In the genomic region with DNA sequence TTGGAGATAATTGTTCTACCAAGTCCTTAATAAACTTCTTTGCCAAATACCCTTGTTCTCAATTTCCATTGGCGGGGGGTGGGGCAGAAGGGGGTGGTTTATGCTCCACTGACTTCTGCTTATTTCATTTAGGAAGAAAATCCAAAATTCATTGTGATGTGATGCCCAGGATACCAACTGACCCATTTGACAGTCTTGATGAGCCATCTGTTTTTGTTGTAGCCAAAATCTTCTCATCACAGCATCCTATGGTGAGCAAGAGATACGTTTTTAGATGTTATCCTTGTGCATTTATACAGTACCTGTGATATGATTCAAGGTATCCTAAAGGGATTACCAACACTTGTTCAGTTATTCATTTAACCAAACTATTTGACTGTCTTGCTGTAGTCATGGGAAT, we compare ENCODE assay signal across 8 cellular contexts.
"Had no signal": no experiment of that assay in that cellular context is flagged by ENCODE, and none has a peak within 500 bp of the region (broad histone marks: within the 10 kb centered on the region; RNA-seq: fewer than 3 reads in every experiment).

No MANE protein-coding gene starts in this region.

- H3K9ac ChIP-seq: GM23248 had no signal

- H3K4me3 ChIP-seq: GM23248, GM23338, HAP-1 had no signal

- H3K9me3 ChIP-seq: HAP-1 had no signal

- H3K36me3 ChIP-seq: HAP-1 had no signal

- DNase-seq: GM23248, GOT3, H7, H9, HCEC 1CT, HFFc6 had no signal

- H2AFZ ChIP-seq: GM23248, GM23338 had no signal

- H3K4me1 ChIP-seq: HAP-1 had no signal

- H3K4me2 ChIP-seq: GM23338 had no signal

- H3K27ac ChIP-seq: GM23248 had no signal
